In genomic region chr6:166387642-166388325, GRCh38 we compare ENCODE assay signal across 15 cellular contexts.
"Had no signal": no experiment of that assay in that cellular context is flagged by ENCODE, and none has a peak within 500 bp of the region (broad histone marks: within the 10 kb centered on the region; RNA-seq: fewer than 3 reads in every experiment).

No MANE protein-coding gene starts in this region.

- H3K27me3 Mint-ChIP-seq: activated CD4-positive, alpha-beta memory T cell treated with anti-CD3 and anti-CD28 coated beads for 36 hours had no signal

- ATAC-seq: activated CD4-positive, CD25-positive, alpha-beta regulatory T cell treated with anti-CD3 and anti-CD28 coated beads, Interleukin-2, amount 50 U/mL, for 24 hours; heart left ventricle; stimulated activated effector memory CD8-positive, alpha-beta T cell treated with anti-CD3 and anti-CD28 coated beads, Interleukin-12 subunit alpha, Interleukin-12 subunit beta, amount 100 ng/mL, for 72 hours had no signal

- H3K4me3 ChIP-seq: ascending aorta, colonic mucosa, heart left ventricle, smooth muscle cell, tibial artery had no signal

- H3K27ac Mint-ChIP-seq: activated CD4-positive, alpha-beta memory T cell treated with anti-CD3 and anti-CD28 coated beads for 36 hours; stimulated activated effector memory CD8-positive, alpha-beta T cell treated with anti-CD3 and anti-CD28 coated beads, Interleukin-12 subunit alpha, Interleukin-12 subunit beta, amount 100 ng/mL, for 72 hours had no signal

- H3K4me3 Mint-ChIP-seq: activated CD4-positive, alpha-beta memory T cell treated with anti-CD3 and anti-CD28 coated beads for 36 hours; stimulated activated effector memory CD8-positive, alpha-beta T cell treated with anti-CD3 and anti-CD28 coated beads, Interleukin-12 subunit alpha, Interleukin-12 subunit beta, amount 100 ng/mL, for 72 hours had no signal

- H3K36me3 Mint-ChIP-seq: activated CD4-positive, alpha-beta memory T cell treated with anti-CD3 and anti-CD28 coated beads for 36 hours; stimulated activated effector memory CD8-positive, alpha-beta T cell treated with anti-CD3 and anti-CD28 coated beads, Interleukin-12 subunit alpha, Interleukin-12 subunit beta, amount 100 ng/mL, for 72 hours had no signal

- H3K27me3 ChIP-seq: ascending aorta, colonic mucosa had no signal

- H3K36me3 ChIP-seq: ascending aorta, colonic mucosa, heart left ventricle, tibial artery had no signal

- FAIRE-seq: frontal cortex had no signal

- DNase-seq: activated CD4-positive, alpha-beta memory T cell treated with anti-CD3 and anti-CD28 coated beads for 36 hours; activated naive CD4-positive, alpha-beta T cell; caudate nucleus; colonic mucosa; effector CD4-positive, alpha-beta T cell; heart left ventricle; islet precursor cell; retina; T-helper 2 cell; tibial artery had no signal

- H3K9me3 Mint-ChIP-seq: activated CD4-positive, alpha-beta memory T cell treated with anti-CD3 and anti-CD28 coated beads for 36 hours; stimulated activated effector memory CD8-positive, alpha-beta T cell treated with anti-CD3 and anti-CD28 coated beads, Interleukin-12 subunit alpha, Interleukin-12 subunit beta, amount 100 ng/mL, for 72 hours had no signal
